ENCODE assay signal across 18 cellular contexts in genomic region chr2:154713605-154714004, GRCh38. TPM values are rescaled to one million over a fixed set of nuclear protein-coding genes. Genes with fewer than 3 reads are reported as not detected.
"Had no signal": no experiment of that assay in that cellular context is flagged by ENCODE, and none has a peak within 500 bp of the region (broad histone marks: within the 10 kb centered on the region; RNA-seq: fewer than 3 reads in every experiment).

No MANE protein-coding gene starts in this region.

- H3K27ac ChIP-seq: breast epithelium, parathyroid adenoma, sigmoid colon, stomach, testis, upper lobe of left lung had no signal

- DNase-seq: activated CD4-positive, alpha-beta T cell treated with anti-CD3 and anti-CD28 coated beads, Interleukin-2, amount 50 U/mL, for 1 hour; activated CD8-positive, alpha-beta memory T cell treated with anti-CD3 and anti-CD28 coated beads for 24 hours; activated naive CD4-positive, alpha-beta T cell; hippocampal formation; naive B cell; sigmoid colon; stimulated activated CD4-positive, alpha-beta T cell treated with anti-CD3 and anti-CD28 coated beads, Interleukin-1b, Interleukin-23, amount 100 ng/mL, for 48 hours; stomach; T-helper 2 cell; testis; upper lobe of left lung had no signal

- H3K4me1 Mint-ChIP-seq: naive B cell had no signal

- H3K27ac Mint-ChIP-seq: naive B cell had no signal

- H3K36me3 ChIP-seq: breast epithelium, sigmoid colon, stomach, upper lobe of left lung had no signal

- H3K4me3 ChIP-seq: breast epithelium, sigmoid colon, stomach, testis, upper lobe of left lung had no signal

- H3K4me1 ChIP-seq: breast epithelium, parathyroid adenoma, sigmoid colon, testis, upper lobe of left lung had no signal

- H3K27me3 Mint-ChIP-seq: naive B cell had no signal

- H2AFZ ChIP-seq: parathyroid adenoma had no signal

- H3K36me3 Mint-ChIP-seq: naive B cell had no signal

- H3K9ac ChIP-seq: parathyroid adenoma had no signal

- H3K9me3 ChIP-seq: breast epithelium, sigmoid colon, stomach, testis, upper lobe of left lung had no signal

- H3K4me3 Mint-ChIP-seq: naive B cell had no signal

- H3K79me2 ChIP-seq: parathyroid adenoma had no signal

- H3K27me3 ChIP-seq: breast epithelium, sigmoid colon, stomach, testis, upper lobe of left lung had no signal

RNA-seq across cellular contexts. Expression of gene KCNJ3, which starts 15.1 kb away (rescaled TPM):
- total RNA-seq: dermis microvascular lymphatic vessel endothelial cell, glomerular endothelial cell, lung microvascular endothelial cell, mononuclear cell, upper lobe of left lung had no signal
- polyA plus RNA-seq: keratinocyte had no signal
